ENCODE assay signal across 27 cellular contexts in genomic region chrX:105375816-105376215, GRCh38.
A peak's percentile ranks its signal among the peaks of the same experiment; 100 is the strongest.
DNase-seq lines count a peak whose midpoint lies in the region; ATAC-seq and TF ChIP-seq lines count a peak whose summit lies in the region.
"Had no signal": no experiment of that assay in that cellular context is flagged by ENCODE, and none has a peak within 500 bp of the region (broad histone marks: within the 10 kb centered on the region; RNA-seq: fewer than 3 reads in every experiment).

No MANE protein-coding gene starts in this region.

- intact Hi-C loops in mammary epithelial cell (cut with micrococcal nuclease), result no loop called here
- intact Hi-C loops in sciatic nerve (cut with DNase I), result no loop called here
- intact Hi-C loops in lower lobe of right lung (cut with DNase I), result no loop called here

- TF ChIP-seq CTCF in mammary epithelial cell (conservative IDR thresholded peaks at IDR 0.05 in 1 of 2, IDR thresholded peaks at IDR 0.05 in 1 of 2; ENCODE audit: extremely low read depth in 1 of 2, insufficient read depth in 1 of 2, low read depth in 1 of 2, low read length in 2 of 2), result no peak
- TF ChIP-seq CTCF in foreskin fibroblast (IDR thresholded peaks at IDR 0.05; ENCODE audit: low read depth, low read length), result no peak
- TF ChIP-seq CTCF in lower lobe of right lung (IDR thresholded peaks at IDR 0.05), result no peak

- peak overlapping the region; percentile 20 for H3K27ac ChIP-seq in mammary epithelial cell (ENCODE audit: insufficient read depth, low read depth, low read length)
- no peak overlapping the region for H3K27ac ChIP-seq in lower lobe of right lung
- H3K27ac ChIP-seq: hepatocyte, KMS-11, Peyer's patch, sigmoid colon, testis, VCaP had no signal

- no peaks in the 10 kb centered on the region for H3K27me3 ChIP-seq in mammary epithelial cell (ENCODE audit: insufficient read depth, low read length)
- H3K27me3 ChIP-seq in lower lobe of right lung (ENCODE audit: low read depth), result no peaks in the 10 kb centered on the region
- H3K27me3 ChIP-seq: hepatocyte, Peyer's patch, sigmoid colon, testis had no signal

- CTCF ChIA-PET in mammary epithelial cell (lab: Charles Lee; ENCODE audit: low non-redundant PET) (no interaction called here), HEK293T (lab: Yijun Ruan, JAX) (no interaction called here)

- in situ Hi-C loops in mammary epithelial cell (cut with MboI; ENCODE audit: low sequenced_read_pairs in 2 of 2), result no loop called here

- H3K4me1 ChIP-seq in mammary epithelial cell (ENCODE audit: insufficient read depth, low read length) (peaks cover 6% of the 10 kb centered on the region), lower lobe of right lung (no peaks in the 10 kb centered on the region)
- H3K4me1 ChIP-seq: Peyer's patch, sigmoid colon, testis had no signal

- peak overlapping the region; percentile 8 for H3K4me2 ChIP-seq in mammary epithelial cell (ENCODE audit: insufficient read depth, low read depth, low read length)
- H3K4me2 ChIP-seq: hepatocyte, KMS-11 had no signal

- DNase-seq in HCEC 1CT (peak; percentile 1), mammary epithelial cell (peak; percentile 79), foreskin fibroblast (peak; percentile 8 to 56), sciatic nerve (ENCODE audit: low spot score) (no peak), retina (no peak), lower lobe of right lung (no peak), HEK293T (ENCODE audit: extremely low spot score) (no peak)
- DNase-seq: activated CD4-positive, alpha-beta T cell treated with anti-CD3 and anti-CD28 coated beads, Interleukin-2, amount 50 U/mL, for 48 hours; activated effector memory CD4-positive, alpha-beta T cell treated with Interleukin-2 at 50 U/mL for 16 hours; activated naive CD8-positive, alpha-beta T cell treated with anti-CD3 and anti-CD28 coated beads, Interleukin-2, amount 50 U/mL, for 24 hours; caudate nucleus; CD4-positive, alpha-beta memory T cell; DMS153; GF-D8; naive B cell; NCI-H1092 treated with DMSO at 0.1 percent for 48 hours; NCI-H2081; Peyer's patch; sigmoid colon; T-helper 2 cell; testis had no signal

- no peak overlapping the region for H3K9ac ChIP-seq in mammary epithelial cell (ENCODE audit: insufficient read depth, low read length)
- H3K9ac ChIP-seq: KMS-11 had no signal

- H3K79me2 ChIP-seq in mammary epithelial cell (ENCODE audit: insufficient read depth, low read length), result no peaks in the 10 kb centered on the region
- H3K79me2 ChIP-seq: hepatocyte had no signal

- BruUV-seq in mammary epithelial cell (replicated peaks; lab: Mats Ljungman, UMichigan), result no TSS peak

- 0% methylated on average over 2 of the region's 2 CpGs for whole genome bisulfite sequencing in mammary epithelial cell (ENCODE audit: low coverage, missing lambda C conversion rate)

- no peaks in the 10 kb centered on the region for H3K9me3 ChIP-seq in mammary epithelial cell (replicated peaks; ENCODE audit: insufficient read depth, low read length)
- no peaks in the 10 kb centered on the region for H3K9me3 ChIP-seq in lower lobe of right lung
- H3K9me3 ChIP-seq: Peyer's patch, sigmoid colon, testis had no signal

- no peaks in the 10 kb centered on the region for H4K20me1 ChIP-seq in mammary epithelial cell (ENCODE audit: insufficient read depth, low read length)

- H3K4me3 ChIP-seq in mammary epithelial cell (replicated peaks in 1 of 3; ENCODE audit: insufficient read depth in 1 of 3, low read depth in 2 of 3, low read length in 3 of 3) (no peak overlapping the region), foreskin fibroblast (ENCODE audit: low read depth in 1 of 2, low read length in 2 of 2) (no peak overlapping the region), lower lobe of right lung (no peak overlapping the region)
- H3K4me3 ChIP-seq: GM12878, hepatocyte, Peyer's patch, sigmoid colon, testis had no signal

- H2AFZ ChIP-seq in mammary epithelial cell (ENCODE audit: low read depth, low read length), result no peak overlapping the region
- H2AFZ ChIP-seq: hepatocyte had no signal

- H3K36me3 ChIP-seq in mammary epithelial cell (ENCODE audit: insufficient read depth, low read length) (no peaks in the 10 kb centered on the region), lower lobe of right lung (no peaks in the 10 kb centered on the region)
- H3K36me3 ChIP-seq: Peyer's patch, sigmoid colon had no signal

- POLR2A ChIA-PET in HEK293T (lab: Yijun Ruan, JAX), result no interaction called here

- dilution Hi-C loops in mammary epithelial cell (cut with HindIII; ENCODE audit: low sequenced_read_pairs), result no loop called here

- ATAC-seq in sciatic nerve (peak; percentile 78), GM21825 (IDR thresholded peaks at IDR 0.05; ENCODE audit: unreplicated experiment) (no peak), lower lobe of right lung (no peak)
- ATAC-seq: activated naive CD8-positive, alpha-beta T cell treated with anti-CD3 and anti-CD28 coated beads, Interleukin-2, amount 50 U/mL, for 24 hours; GM12878; stimulated activated effector memory CD8-positive, alpha-beta T cell treated with anti-CD3 and anti-CD28 coated beads, Interleukin-12 subunit alpha, Interleukin-12 subunit beta, amount 100 ng/mL, for 72 hours had no signal

TF ChIP-seq in HEK293T, 16 proteins besides CTCF, POLR2A, EP300 and RAD21:
- no peak for TF ChIP-seq FOXK2 (IDR thresholded peaks at IDR 0.05)
- TF ChIP-seq L3MBTL2 (conservative IDR thresholded peaks at IDR 0.05), result no peak
- no peak for TF ChIP-seq PKNOX1 (IDR thresholded peaks at IDR 0.05)
- no peak for TF ChIP-seq FOXA1 (IDR thresholded peaks at IDR 0.05)
- TF ChIP-seq HDGF (IDR thresholded peaks at IDR 0.05; ENCODE audit: borderline replicate concordance), result no peak
- no peak for TF ChIP-seq SUZ12 (IDR thresholded peaks at IDR 0.05)
- TF ChIP-seq NFRKB (IDR thresholded peaks at IDR 0.05), result no peak
- TF ChIP-seq SP1 (IDR thresholded peaks at IDR 0.05), result no peak
- no peak for TF ChIP-seq LEF1 (IDR thresholded peaks at IDR 0.05; ENCODE audit: borderline replicate concordance)
- no peak for TF ChIP-seq ARNT (IDR thresholded peaks at IDR 0.05)
- TF ChIP-seq CTBP1 (IDR thresholded peaks at IDR 0.05; ENCODE audit: borderline replicate concordance), result no peak
- no peak for TF ChIP-seq BHLHE40 (IDR thresholded peaks at IDR 0.05; ENCODE audit: borderline replicate concordance)
- TF ChIP-seq FOXM1 (IDR thresholded peaks at IDR 0.05; ENCODE audit: borderline replicate concordance), result no peak
- no peak for TF ChIP-seq ELF4 (IDR thresholded peaks at IDR 0.05)
- TF ChIP-seq ZNF384 (IDR thresholded peaks at IDR 0.05), result no peak
- no peak for TF ChIP-seq TARDBP (IDR thresholded peaks at IDR 0.05)

Comparison
In these comparisons a context has a peak if more than half of its experiments do, and no peak if none do; other contexts are left out.
1. DNase-seq: peak in HCEC 1CT (single experiment), mammary epithelial cell (single experiment) and foreskin fibroblast (2 of 2); none in sciatic nerve (single experiment), retina (single experiment), lower lobe of right lung (single experiment) and HEK293T (single experiment).